Comparison of ENCODE assay signal across 8 cellular contexts in genomic region chr10:58384095-58384494, GRCh38. TPM values are rescaled to one million over a fixed set of nuclear protein-coding genes. Genes with fewer than 3 reads are reported as not detected.
DNase-seq lines count a peak whose midpoint lies in the region; ATAC-seq and TF ChIP-seq lines count a peak whose summit lies in the region.

No MANE protein-coding gene starts in this region.

- no peaks in the 10 kb centered on the region for H3K9me3 ChIP-seq in SJSA1 (replicated peaks)

- H3K4me3 ChIP-seq in SJSA1 (peak overlapping the region; percentile 62; the same call in 1 of the 2 replicates), fibroblast of mammary gland (ENCODE audit: control insufficient read depth, low read depth, low read length) (peak overlapping the region; percentile 67)

- ATAC-seq in Right ventricle myocardium superior (ENCODE audit: poor library complexity) (peak; percentile 7), Right ventricle myocardium inferior (no peak), HG03095 (IDR thresholded peaks at IDR 0.05; ENCODE audit: unreplicated experiment) (peak; percentile 42), GM19467 (IDR thresholded peaks at IDR 0.05; ENCODE audit: unreplicated experiment) (no peak)

- peaks cover 7% of the 10 kb centered on the region for H3K4me1 ChIP-seq in SJSA1 (replicated peaks)

- peaks cover 30% of the 10 kb centered on the region for H3K36me3 ChIP-seq in SJSA1

- no peak for TF ChIP-seq CTCF in fibroblast of mammary gland (conservative IDR thresholded peaks at IDR 0.05; ENCODE audit: control insufficient read depth, insufficient read depth, low read depth, low read length)

- no peak for DNase-seq in Right ventricle myocardium superior
- no peak for DNase-seq in Right ventricle myocardium inferior (ENCODE audit: missing footprints)
- no peak for DNase-seq in SJSA1 (ENCODE audit: low read depth in 1 of 2, low spot score in 2 of 2)
- no peak for DNase-seq in fibroblast of mammary gland (ENCODE audit: low read depth)
- DNase-seq in retina, result peak; percentile 3
- no peak for DNase-seq in NCI-H2081 treated with DMSO at 0.1 percent for 48 hours (lab: John Stamatoyannopoulos, UW)

- intact Hi-C loops in Right ventricle myocardium superior (cut with DNase I) (loop anchor here (10.0 kb wide), 1 partner anchor 79 kb away; no protein-coding TSS in a partner anchor), Right ventricle myocardium inferior (cut with DNase I) (loop anchor here (2.0 to 10.0 kb wide), 3 partner anchors 49 to 209 kb away; partner anchors contain the start of gene UBE2D1)

- H3K27ac ChIP-seq in SJSA1, result no peak overlapping the region

- no peaks in the 10 kb centered on the region for H3K27me3 ChIP-seq in SJSA1 (replicated peaks)

RNA-seq across cellular contexts. Expression of gene TFAM, which starts 1.1 kb away (rescaled TPM):
- 26.4 TPM for total RNA-seq in Right ventricle myocardium superior
- 32.0 TPM for total RNA-seq in Right ventricle myocardium inferior
- 26.8 and 30.4 TPM in 2 replicates for total RNA-seq in SJSA1 (2014; rRNA removed; shearing (Covaris generic))

RNA-seq across cellular contexts. Expression of gene UBE2D1, which starts 49.3 kb away (rescaled TPM):
- total RNA-seq in Right ventricle myocardium superior (61.2 TPM), Right ventricle myocardium inferior (55.3 TPM)
- total RNA-seq in SJSA1 (2014; rRNA removed; shearing (Covaris generic)), result 17.1 and 23.3 TPM in 2 replicates

Comparison
In these comparisons a context has a peak if more than half of its experiments do, and no peak if none do; other contexts are left out.
1. ATAC-seq: peak in Right ventricle myocardium superior (single experiment) and HG03095 (single experiment); none in Right ventricle myocardium inferior (single experiment) and GM19467 (single experiment).